ENCODE assay signal across 17 cellular contexts in genomic region chr11:120120805-120121335, GRCh38. TPM values are rescaled to one million over a fixed set of nuclear protein-coding genes. Genes with fewer than 3 reads are reported as not detected.
DNase-seq lines count a peak whose midpoint lies in the region; ATAC-seq and TF ChIP-seq lines count a peak whose summit lies in the region.
"Had no signal": no experiment of that assay in that cellular context is flagged by ENCODE, and none has a peak within 500 bp of the region (broad histone marks: within the 10 kb centered on the region; RNA-seq: fewer than 3 reads in every experiment).

No MANE protein-coding gene starts in this region.

- CTCF ChIA-PET in Calu3 (lab: Charles Lee), result interaction anchor here (1.0 kb wide), 1 partner anchor 43 kb away, joined by 3 read pairs; no protein-coding TSS in a partner anchor
- CTCF ChIA-PET in PC-3 (lab: Charles Lee), result no interaction called here
- CTCF ChIA-PET in activated CD8-positive, alpha-beta T cell treated with anti-CD3 and anti-CD28 coated beads for 36 hours (lab: Charles Lee), result interaction anchor here (2.8 to 3.4 kb wide), 2 partner anchors 12 to 13 kb away, joined by 12 to 16 read pairs; no protein-coding TSS in a partner anchor

- peak overlapping the region; percentile 72 for H3K4me2 ChIP-seq in PC-3 (ENCODE audit: low read length)

- H3K4me1 ChIP-seq in PC-3 (ENCODE audit: insufficient read depth, low read length), result peaks cover 49% of the 10 kb centered on the region
- H3K4me1 ChIP-seq in foreskin keratinocyte, result peaks cover 34% of the 10 kb centered on the region
- no peaks in the 10 kb centered on the region for H3K4me1 ChIP-seq in gastrocnemius medialis

- H3K27me3 ChIP-seq in PC-3 (ENCODE audit: low read length) (no peaks in the 10 kb centered on the region), foreskin keratinocyte (no peaks in the 10 kb centered on the region), gastrocnemius medialis (no peaks in the 10 kb centered on the region)

- H3K4me1 Mint-ChIP-seq in Calu3 (ENCODE audit: low read depth, unreplicated experiment), result peaks cover 34% of the 10 kb centered on the region
- no peaks in the 10 kb centered on the region for H3K4me1 Mint-ChIP-seq in activated CD8-positive, alpha-beta T cell treated with anti-CD3 and anti-CD28 coated beads for 36 hours (ENCODE audit: low read depth)

- H3K9ac ChIP-seq in PC-3 (ENCODE audit: low read length), result peak overlapping the region; percentile 86

- BruUV-seq in Calu3 (replicated peaks; lab: Mats Ljungman, UMichigan), result no TSS peak
- BruUV-seq in PC-3 (replicated peaks; lab: Mats Ljungman, UMichigan), result no TSS peak

- H3K79me2 ChIP-seq in PC-3 (ENCODE audit: low read length), result no peaks in the 10 kb centered on the region

- no peaks in the 10 kb centered on the region for H3K27me3 Mint-ChIP-seq in Calu3 (ENCODE audit: unreplicated experiment)
- peaks cover 2% of the 10 kb centered on the region for H3K27me3 Mint-ChIP-seq in activated CD8-positive, alpha-beta T cell treated with anti-CD3 and anti-CD28 coated beads for 36 hours

- TF ChIP-seq POLR2A in gastrocnemius medialis (IDR thresholded peaks at IDR 0.05), result no peak

- in situ Hi-C loops in gastrocnemius medialis (cut with MboI; ENCODE audit: low sequenced_read_pairs in 4 of 4), result loop anchor here in 3 of 4 donors (25.0 kb wide), 1 partner anchor 634 kb away; no protein-coding TSS in a partner anchor

- no peaks in the 10 kb centered on the region for H3K36me3 Mint-ChIP-seq in Calu3 (ENCODE audit: insufficient read depth, unreplicated experiment)
- H3K36me3 Mint-ChIP-seq in activated CD8-positive, alpha-beta T cell treated with anti-CD3 and anti-CD28 coated beads for 36 hours (ENCODE audit: low read depth), result no peaks in the 10 kb centered on the region

- intact Hi-C loops in Calu3 (cut with micrococcal nuclease; ENCODE audit: unreplicated experiment) (no loop called here), PC-3 (cut with micrococcal nuclease) (no loop called here), gastrocnemius medialis (cut with DNase I; ENCODE audit: low total_unique reads) (no loop called here)
- intact Hi-C loops in activated CD8-positive, alpha-beta T cell treated with anti-CD3 and anti-CD28 coated beads for 36 hours (cut with micrococcal nuclease), result no loop called here

- TF ChIP-seq CTCF in Calu3 (IDR thresholded peaks at IDR 0.05; ENCODE audit: unreplicated experiment) (no peak), PC-3 (conservative IDR thresholded peaks at IDR 0.05; ENCODE audit: low read depth, low read length) (0 out of 2 replicates have a peak, but pooled peaks have one; percentile 8), foreskin keratinocyte (conservative IDR thresholded peaks at IDR 0.05) (no peak), gastrocnemius medialis (IDR thresholded peaks at IDR 0.05 in 4 of 5, conservative IDR thresholded peaks at IDR 0.05 in 1 of 5) (no peak)
- TF ChIP-seq CTCF in activated CD8-positive, alpha-beta T cell treated with anti-CD3 and anti-CD28 coated beads for 36 hours (IDR thresholded peaks at IDR 0.05), result no peak

- POLR2A ChIA-PET in PC-3 (lab: Charles Lee; ENCODE audit: unreplicated experiment), result interaction anchor here (0.6 kb wide), 1 partner anchor 1488 kb away, joined by 6 read pairs; no protein-coding TSS in a partner anchor
- POLR2A ChIA-PET in activated CD8-positive, alpha-beta T cell treated with anti-CD3 and anti-CD28 coated beads for 36 hours (lab: Charles Lee), result no interaction called here

- no peak overlapping the region for H3K4me3 Mint-ChIP-seq in Calu3 (ENCODE audit: low read depth, unreplicated experiment)
- H3K4me3 Mint-ChIP-seq in activated CD8-positive, alpha-beta T cell treated with anti-CD3 and anti-CD28 coated beads for 36 hours, result no peak overlapping the region
- H3K4me3 Mint-ChIP-seq: CD4-positive, alpha-beta T cell had no signal

- peak overlapping the region; percentile 81 for H3K27ac Mint-ChIP-seq in Calu3 (ENCODE audit: unreplicated experiment)
- H3K27ac Mint-ChIP-seq in activated CD8-positive, alpha-beta T cell treated with anti-CD3 and anti-CD28 coated beads for 36 hours, result no peak overlapping the region
- H3K27ac Mint-ChIP-seq: CD4-positive, alpha-beta T cell had no signal

- no peaks in the 10 kb centered on the region for H3K9me2 ChIP-seq in PC-3 (replicated peaks; ENCODE audit: low read length)

- DNase-seq in Calu3, result no peak
- no peak for DNase-seq in PC-3
- DNase-seq in foreskin keratinocyte, result no peak
- no peak for DNase-seq in activated CD4-positive, alpha-beta T cell treated with anti-CD3 and anti-CD28 coated beads for 4 hours
- no peak for DNase-seq in activated CD8-positive, alpha-beta T cell treated with anti-CD3 and anti-CD28 coated beads for 36 hours
- no peak for DNase-seq in gastrocnemius medialis
- no peak for DNase-seq in activated T-cell treated with anti-CD3 and anti-CD28 coated beads, Interleukin-2, amount 50 U/mL, for 1 hour
- DNase-seq: AML-193; CD4-positive, alpha-beta T cell; GF-D8; NCI-H1417; NCI-H2029 treated with DMSO at 0.1 percent for 48 hours; NCI-H345; Right ventricle myocardium superior had no signal

- H4K20me1 ChIP-seq in PC-3 (ENCODE audit: low read length), result no peaks in the 10 kb centered on the region

- no peaks in the 10 kb centered on the region for H3K9me3 Mint-ChIP-seq in Calu3 (ENCODE audit: low read depth, unreplicated experiment)
- H3K9me3 Mint-ChIP-seq in activated CD8-positive, alpha-beta T cell treated with anti-CD3 and anti-CD28 coated beads for 36 hours, result no peaks in the 10 kb centered on the region
- H3K9me3 Mint-ChIP-seq: CD4-positive, alpha-beta T cell had no signal

- no peak overlapping the region for H2AFZ ChIP-seq in PC-3 (ENCODE audit: low read length)

- no peaks in the 10 kb centered on the region for H3K36me3 ChIP-seq in PC-3 (ENCODE audit: low read depth, low read length)
- no peaks in the 10 kb centered on the region for H3K36me3 ChIP-seq in gastrocnemius medialis

- H3K9me3 ChIP-seq in PC-3 (ENCODE audit: low read length) (no peaks in the 10 kb centered on the region), gastrocnemius medialis (no peaks in the 10 kb centered on the region)

- H3K27ac ChIP-seq in PC-3 (ENCODE audit: low read length) (peak overlapping the region; percentile 97), foreskin keratinocyte (peak overlapping the region; percentile 97), skin epidermis (peak overlapping the region in 18 of 21 experiments; percentile 31 to 92 (median 82)), gastrocnemius medialis (no peak overlapping the region)

- H3K4me3 ChIP-seq in PC-3 (ENCODE audit: low read length) (no peak overlapping the region), skin epidermis (no peak overlapping the region), gastrocnemius medialis (no peak overlapping the region)

- H3F3A ChIP-seq in PC-3 (ENCODE audit: low read length, unreplicated experiment), result no peaks in the 10 kb centered on the region

- no peak for ATAC-seq in PC-3
- no peak for ATAC-seq in foreskin keratinocyte
- ATAC-seq in activated CD8-positive, alpha-beta T cell treated with anti-CD3 and anti-CD28 coated beads for 36 hours, result no peak
- ATAC-seq in gastrocnemius medialis, result no peak
- ATAC-seq: SK-N-SH treated with all-trans-retinoic acid at 6 μM for 48 hours had no signal

RNA-seq across cellular contexts. Expression of gene TRIM29, which starts 17.0 kb away (rescaled TPM):
- total RNA-seq in Calu3 (2022) (2.1 and 3.3 TPM in 2 replicates), PC-3 (2014; rRNA removed) (31.8 and 38.5 TPM in 2 replicates), foreskin keratinocyte (177 and 190 TPM in 2 replicates), gastrocnemius medialis (1 to 10 TPM in 1 of 4 donors, under 1 TPM in 2, not detected in 1; 0.65 to 2.9 (median 0.95) TPM)
- polyA plus RNA-seq in foreskin keratinocyte, result 211 and 233 TPM in 2 replicates
- not detected for total RNA-seq in activated CD8-positive, alpha-beta T cell treated with anti-CD3 and anti-CD28 coated beads for 36 hours
- total RNA-seq: CD4-positive, alpha-beta T cell; LHCN-M2; Right ventricle myocardium superior had no signal

Comparison
In these comparisons a context has a peak if more than half of its experiments do, and no peak if none do; other contexts are left out.
1. H3K27ac ChIP-seq: peak in PC-3 (single experiment), foreskin keratinocyte (single experiment) and skin epidermis (18 of 21); none in gastrocnemius medialis (0 of 4).